ENCODE assay signal across 8 cellular contexts in genomic region chr7:75485979-75486643, GRCh38. TPM values are rescaled to one million over a fixed set of nuclear protein-coding genes. Genes with fewer than 3 reads are reported as not detected.
DNase-seq lines count a peak whose midpoint lies in the region; ATAC-seq and TF ChIP-seq lines count a peak whose summit lies in the region.
"Not testable (repeated sequence)": the region's sequence is repeated elsewhere in the genome, so short reads cannot be mapped to it uniquely, and the experiment has no call there.

Gene POM121C, minus strand, starts transcription at chr7:75486299. Its CDS starts 44,803 bp downstream, at chr7:75441496.

- TF ChIP-seq POLR2A in Peyer's patch (IDR thresholded peaks at IDR 0.05) = peak in 1 of 2 donors; percentile 43
- peak in 2 of 4 donors; percentile 13 to 53 for TF ChIP-seq POLR2A in esophagus squamous epithelium (IDR thresholded peaks at IDR 0.05)

- not testable (repeated sequence) for H3K9me3 Mint-ChIP-seq in naive B cell; stimulated activated effector memory CD8-positive, alpha-beta T cell treated with anti-CD3 and anti-CD28 coated beads, Interleukin-12 subunit alpha, Interleukin-12 subunit beta, amount 100 ng/mL, for 72 hours

- peak within 1 kb of the TSS; percentile 86 to 94 (median 92) for H3K4me3 Mint-ChIP-seq in naive B cell
- H3K4me3 Mint-ChIP-seq in stimulated activated effector memory CD8-positive, alpha-beta T cell treated with anti-CD3 and anti-CD28 coated beads, Interleukin-12 subunit alpha, Interleukin-12 subunit beta, amount 100 ng/mL, for 72 hours = peak within 1 kb of the TSS; percentile 86

- not testable (repeated sequence) for H3K36me3 ChIP-seq in KMS-11 (ENCODE audit: insufficient read depth); Peyer's patch; esophagus squamous epithelium

- H3K4me2 ChIP-seq in KMS-11 = peak within 1 kb of the TSS; percentile 80

- not testable (repeated sequence) for H4K20me1 ChIP-seq in KMS-11 (ENCODE audit: insufficient read depth)

- peak within 1 kb of the TSS; percentile 75; the same call in 1 of the 2 replicates for H3K9ac ChIP-seq in KMS-11

- DNase-seq in DMS79 (lab: John Stamatoyannopoulos, UW) (peak; percentile 80), Peyer's patch (peak; percentile 90 to 97 (median 93)), esophagus squamous epithelium (lab: John Stamatoyannopoulos, UW) (peak; percentile 44), naive B cell (peak; percentile 64)
- peak; percentile 89 to 91 for DNase-seq in activated T-cell treated with anti-CD3 and anti-CD28 coated beads, Interleukin-2, amount 50 U/mL, for 48 hours
- DNase-seq in stimulated activated effector memory CD8-positive, alpha-beta T cell treated with anti-CD3 and anti-CD28 coated beads, Interleukin-12 subunit alpha, Interleukin-12 subunit beta, amount 100 ng/mL, for 72 hours (ENCODE audit: low spot score in 2 of 2) = peak; percentile 61 to 91

- H3K9me3 ChIP-seq in Peyer's patch, esophagus squamous epithelium: not testable (repeated sequence)

- intact Hi-C loops in esophagus squamous epithelium (cut with DNase I) = not testable (repeated sequence)

- peak within 1 kb of the TSS; percentile 31; the same call in 1 of the 2 replicates for H3K27ac ChIP-seq in KMS-11
- H3K27ac ChIP-seq in Peyer's patch = peak within 1 kb of the TSS; percentile 63 to 87 (median 76)
- H3K27ac ChIP-seq in esophagus squamous epithelium = peak within 1 kb of the TSS; percentile 87 to 91 (median 88)

- not testable (repeated sequence) for H3K4me3 ChIP-seq in KMS-11 (IDR thresholded peaks at IDR 0.05; ENCODE audit: insufficient read depth, low read depth, low read length)
- H3K4me3 ChIP-seq in Peyer's patch (peak within 1 kb of the TSS; percentile 53 to 74 (median 73)), esophagus squamous epithelium (peak within 1 kb of the TSS; percentile 72 to 96 (median 76))

- peaks cover 8 to 24% (median 14%) of the 10 kb centered on the region in 3 donors for H3K4me1 Mint-ChIP-seq in naive B cell
- not testable (repeated sequence) for H3K4me1 Mint-ChIP-seq in stimulated activated effector memory CD8-positive, alpha-beta T cell treated with anti-CD3 and anti-CD28 coated beads, Interleukin-12 subunit alpha, Interleukin-12 subunit beta, amount 100 ng/mL, for 72 hours

- peak within 1 kb of the TSS; percentile 82 for H2AFZ ChIP-seq in KMS-11 (ENCODE audit: low read depth)

- H3K79me2 ChIP-seq in KMS-11 (ENCODE audit: insufficient read depth, low read depth) = not testable (repeated sequence)

- H3K27me3 Mint-ChIP-seq in naive B cell = not testable (repeated sequence)

- H3K36me3 Mint-ChIP-seq in naive B cell = not testable (repeated sequence)
- H3K36me3 Mint-ChIP-seq in stimulated activated effector memory CD8-positive, alpha-beta T cell treated with anti-CD3 and anti-CD28 coated beads, Interleukin-12 subunit alpha, Interleukin-12 subunit beta, amount 100 ng/mL, for 72 hours = peaks cover 35% of the 10 kb centered on the region

- not testable (repeated sequence) for TF ChIP-seq CTCF in KMS-11 (conservative IDR thresholded peaks at IDR 0.05; ENCODE audit: low read depth, low read length); Peyer's patch (IDR thresholded peaks at IDR 0.05); esophagus squamous epithelium (IDR thresholded peaks at IDR 0.05)

- ATAC-seq in GM21786 (IDR thresholded peaks at IDR 0.05; ENCODE audit: unreplicated experiment) = peak; percentile 99
- ATAC-seq in naive B cell (ENCODE audit: low read depth in 2 of 2) = peak; percentile 95 to 96
- ATAC-seq in stimulated activated effector memory CD8-positive, alpha-beta T cell treated with anti-CD3 and anti-CD28 coated beads, Interleukin-12 subunit alpha, Interleukin-12 subunit beta, amount 100 ng/mL, for 72 hours = peak; percentile 100

- peak within 1 kb of the TSS; percentile 54 to 88 (median 70) for H3K27ac Mint-ChIP-seq in naive B cell
- H3K27ac Mint-ChIP-seq in stimulated activated effector memory CD8-positive, alpha-beta T cell treated with anti-CD3 and anti-CD28 coated beads, Interleukin-12 subunit alpha, Interleukin-12 subunit beta, amount 100 ng/mL, for 72 hours = peak within 1 kb of the TSS; percentile 92

- 0% methylated on average over 1 to 5 of the region's 49 CpGs for WGBS in esophagus squamous epithelium, 2 donors

- H3K27me3 ChIP-seq in KMS-11 (ENCODE audit: insufficient read depth, low read depth); Peyer's patch; esophagus squamous epithelium: not testable (repeated sequence)

- not testable (repeated sequence) for H3K4me1 ChIP-seq in KMS-11 (ENCODE audit: low read depth, poor library complexity, severe bottlenecking); Peyer's patch
- H3K4me1 ChIP-seq in esophagus squamous epithelium = peaks cover 0 to 20% (median 0%) of the 10 kb centered on the region in 3 donors

RNA-seq across cellular contexts. Expression of gene POM121C, which starts in this region (rescaled TPM):
- total RNA-seq in Peyer's patch = 10 to 100 TPM; 21.0 to 35.0 (median 31.9) TPM
- 10 to 100 TPM in 3 of 4 donors, 1 to 10 TPM in 1; 9.2 to 21.9 (median 17.9) TPM for total RNA-seq in esophagus squamous epithelium
- polyA plus RNA-seq in naive B cell (ENCODE audit: low read depth in 6 of 6) = 10 to 100 TPM in 5 of 6 donors, 1 to 10 TPM in 1; 5.2 to 32.4 (median 14.0) TPM

Comparison
In these comparisons a context has a peak if more than half of its experiments do, and no peak if none do; other contexts are left out.
1. H3K27ac ChIP-seq: peak in every context shown above with its lines; median percentile 88 in esophagus squamous epithelium; 76 in Peyer's patch; 31 in KMS-11.